8 cellular contexts compared by ENCODE assay signal in genomic region chr11:125348704-125349635, GRCh38.
DNase-seq lines count a peak whose midpoint lies in the region; ATAC-seq, FAIRE-seq and TF ChIP-seq lines count a peak whose summit lies in the region.

No MANE protein-coding gene starts in this region.

- peak; percentile 66 for TF ChIP-seq CTCF in OCI-LY1 (IDR thresholded peaks at IDR 0.05; ENCODE audit: low read length)
- peak; percentile 78 to 96 (median 90) for TF ChIP-seq CTCF in heart left ventricle (IDR thresholded peaks at IDR 0.05)
- TF ChIP-seq CTCF in retinal pigment epithelial cell (conservative IDR thresholded peaks at IDR 0.05; ENCODE audit: low read depth, low read length): peak; percentile 98

- H3K9me3 ChIP-seq in OCI-LY1 (ENCODE audit: low read length) (no peaks in the 10 kb centered on the region), heart left ventricle (no peaks in the 10 kb centered on the region)

- no peaks in the 10 kb centered on the region for H3K9me2 ChIP-seq in OCI-LY1 (ENCODE audit: low read depth, low read length)

- FAIRE-seq in H54 (lab: Jason Lieb, UNC): peak; percentile 23

- no peak overlapping the region for H3K27ac Mint-ChIP-seq in activated naive CD4-positive, alpha-beta T cell treated with anti-CD3 and anti-CD28 coated beads for 36 hours

- H3K4me3 Mint-ChIP-seq in activated naive CD4-positive, alpha-beta T cell treated with anti-CD3 and anti-CD28 coated beads for 36 hours: no peak overlapping the region

- H3K4me1 ChIP-seq in OCI-LY1 (ENCODE audit: insufficient read depth, low read length, severe bottlenecking) (no peaks in the 10 kb centered on the region), heart left ventricle (peaks cover 0 to 36% (median 13%) of the 10 kb centered on the region in 12 donors)

- H3K79me2 ChIP-seq in OCI-LY1 (ENCODE audit: insufficient read depth, low read length): no peaks in the 10 kb centered on the region

- DNase-seq in CMK (ENCODE audit: low read depth) (peak; percentile 14), H54 (ENCODE audit: insufficient read length, low spot score) (peak; percentile 16), heart left ventricle (peak in 4 of 5 donors; percentile 31 to 63 (median 58)), retinal pigment epithelial cell (ENCODE audit: low read depth) (no peak), GF-D8 (lab: John Stamatoyannopoulos, UW) (no peak)
- peak; percentile 54 for DNase-seq in activated naive CD4-positive, alpha-beta T cell treated with anti-CD3 and anti-CD28 coated beads for 36 hours

- no peak overlapping the region for H2AFZ ChIP-seq in OCI-LY1 (ENCODE audit: low read length)

- H3K9ac ChIP-seq in OCI-LY1 (ENCODE audit: low read length): no peak overlapping the region

- H3K4me1 Mint-ChIP-seq in activated naive CD4-positive, alpha-beta T cell treated with anti-CD3 and anti-CD28 coated beads for 36 hours (ENCODE audit: low read depth): no peaks in the 10 kb centered on the region

- H3K4me3 ChIP-seq in OCI-LY1 (ENCODE audit: low read depth, low read length, poor library complexity, severe bottlenecking) (no peak overlapping the region), heart left ventricle (no peak overlapping the region), retinal pigment epithelial cell (ENCODE audit: low read length) (no peak overlapping the region)

- no peak overlapping the region for H3K27ac ChIP-seq in OCI-LY1 (ENCODE audit: low read depth, low read length, poor library complexity, severe bottlenecking)
- H3K27ac ChIP-seq in heart left ventricle: no peak overlapping the region

- H4K20me1 ChIP-seq in OCI-LY1 (ENCODE audit: insufficient read depth, low read length): no peaks in the 10 kb centered on the region

- H3K27me3 Mint-ChIP-seq in activated naive CD4-positive, alpha-beta T cell treated with anti-CD3 and anti-CD28 coated beads for 36 hours (ENCODE audit: low read depth): peaks cover 5% of the 10 kb centered on the region

- no peaks in the 10 kb centered on the region for H3K9me3 Mint-ChIP-seq in activated naive CD4-positive, alpha-beta T cell treated with anti-CD3 and anti-CD28 coated beads for 36 hours

- H3K27me3 ChIP-seq in OCI-LY1 (ENCODE audit: insufficient read depth, low read length): no peaks in the 10 kb centered on the region
- no peaks in the 10 kb centered on the region for H3K27me3 ChIP-seq in heart left ventricle

- peak in 1 of 4 donors; percentile 29 for ATAC-seq in heart left ventricle
- no peak for ATAC-seq in HG03378 (IDR thresholded peaks at IDR 0.05; ENCODE audit: unreplicated experiment)

- H3K4me2 ChIP-seq in OCI-LY1 (ENCODE audit: low read length): no peak overlapping the region

- no peak for TF ChIP-seq POLR2A in H54 (IDR thresholded peaks at IDR 0.05; ENCODE audit: low read depth, low read length)
- no peak for TF ChIP-seq POLR2A in heart left ventricle (IDR thresholded peaks at IDR 0.05)

- intact Hi-C loops in activated naive CD4-positive, alpha-beta T cell treated with anti-CD3 and anti-CD28 coated beads for 36 hours (cut with micrococcal nuclease): loop anchor here (1.0 to 5.0 kb wide), 5 partner anchors 56 to 523 kb away; no protein-coding TSS in a partner anchor
- intact Hi-C loops in heart left ventricle (cut with DNase I): loop anchor here (2.0 to 10.0 kb wide), 17 partner anchors 56 to 394 kb away; partner anchors contain the start of genes PKNOX2 (in 3 of the 10) and CCDC15 (in 2 of the 10)

- H3K36me3 ChIP-seq in OCI-LY1 (ENCODE audit: insufficient read depth, low read length): no peaks in the 10 kb centered on the region
- H3K36me3 ChIP-seq in heart left ventricle: peaks cover 0 to 3% (median 0%) of the 10 kb centered on the region in 9 donors

- CTCF ChIA-PET in activated naive CD4-positive, alpha-beta T cell treated with anti-CD3 and anti-CD28 coated beads for 36 hours (lab: Charles Lee): interaction anchor here (0.7 kb wide), 1 partner anchor 212 kb away, joined by 3 read pairs; no protein-coding TSS in a partner anchor

- H3K36me3 Mint-ChIP-seq in activated naive CD4-positive, alpha-beta T cell treated with anti-CD3 and anti-CD28 coated beads for 36 hours (ENCODE audit: low read depth): no peaks in the 10 kb centered on the region

- 57 to 61% (median 60%) methylated on average over 20 of the region's 20 CpGs for whole genome bisulfite sequencing in heart left ventricle, 4 donors

- no peaks in the 10 kb centered on the region for H3F3A ChIP-seq in OCI-LY1 (ENCODE audit: insufficient read depth, low read length)

Comparison
In these comparisons a context has a peak if more than half of its experiments do, and no peak if none do; other contexts are left out.
1. DNase-seq: peak in CMK (single experiment), H54 (single experiment), activated naive CD4-positive, alpha-beta T cell treated with anti-CD3 and anti-CD28 coated beads for 36 hours (single experiment) and heart left ventricle (4 of 5); none in retinal pigment epithelial cell (single experiment) and GF-D8 (single experiment).
2. Peak in every context shown above with its lines, with median percentiles within 50 percentile points of each other: CTCF ChIP-seq.